In the genomic region with DNA sequence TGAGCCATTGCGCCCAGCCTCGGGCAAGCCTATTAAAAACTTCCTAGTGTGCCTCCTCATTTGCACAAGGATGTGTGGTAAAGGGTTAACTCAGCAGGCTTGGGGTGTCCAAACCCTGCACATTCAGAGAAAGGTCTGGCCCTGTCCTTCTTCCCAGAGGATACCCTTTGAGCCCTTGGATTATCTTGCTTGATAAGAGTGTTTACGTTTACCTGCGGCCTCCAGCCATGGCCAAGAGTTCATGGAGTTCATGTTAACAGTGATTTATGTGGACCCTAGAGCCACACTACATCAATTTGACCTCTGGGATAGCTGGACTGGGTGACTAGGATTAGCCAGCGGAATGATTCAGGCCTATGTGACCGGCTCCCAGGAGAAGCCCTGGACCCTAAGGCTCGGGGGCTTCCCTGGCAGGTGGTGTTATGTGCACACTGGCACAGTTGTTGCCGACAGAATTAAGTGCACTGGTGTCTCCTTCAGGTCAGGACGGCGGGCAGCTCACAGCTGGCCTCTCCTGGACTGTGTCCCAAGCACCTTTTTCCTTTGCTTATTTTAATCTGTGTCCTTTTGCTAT, we compare ENCODE assay signal across 24 cellular contexts. TPM values are rescaled to one million over a fixed set of nuclear protein-coding genes. Genes with fewer than 3 reads are reported as not detected.
"Had no signal": no experiment of that assay in that cellular context is flagged by ENCODE, and none has a peak within 500 bp of the region (broad histone marks: within the 10 kb centered on the region; RNA-seq: fewer than 3 reads in every experiment).

No MANE protein-coding gene starts in this region.

- H3K9me3 ChIP-seq: body of pancreas, left ventricle myocardium inferior, pancreas, upper lobe of right lung had no signal

- H3K4me1 Mint-ChIP-seq: activated naive CD4-positive, alpha-beta T cell treated with anti-CD3 and anti-CD28 coated beads, Interleukin-2, amount 50 U/mL, for 24 hours; T-cell had no signal

- H3K36me3 Mint-ChIP-seq: activated naive CD4-positive, alpha-beta T cell treated with anti-CD3 and anti-CD28 coated beads, Interleukin-2, amount 50 U/mL, for 24 hours; T-cell had no signal

- H3K27me3 ChIP-seq: body of pancreas, cardiac muscle cell, pancreas, upper lobe of right lung had no signal

- H3K4me3 Mint-ChIP-seq: activated naive CD4-positive, alpha-beta T cell treated with anti-CD3 and anti-CD28 coated beads, Interleukin-2, amount 50 U/mL, for 24 hours; dendritic cell treated with granulocyte-macrophage colony-stimulating factor and Interleukin-4, amounts not matched to agents 40 ng/mL and 50 ng/mL, for 4 days; nephron; T-cell; T-helper 2 cell treated with Interferon-gamma antibody and Interleukin-4, amounts not matched to agents 5 μg/mL and 100 μg/mL, for 36 hours had no signal

- H3K27ac ChIP-seq: body of pancreas, cardiac muscle cell, left ventricle myocardium inferior, pancreas, skin epidermis, upper lobe of right lung, VCaP had no signal

- H3K27me3 Mint-ChIP-seq: activated naive CD4-positive, alpha-beta T cell treated with anti-CD3 and anti-CD28 coated beads, Interleukin-2, amount 50 U/mL, for 24 hours; dendritic cell treated with granulocyte-macrophage colony-stimulating factor and Interleukin-4, amounts not matched to agents 40 ng/mL and 50 ng/mL, for 4 days had no signal

- ATAC-seq: body of pancreas, T-cell had no signal

- H3K4me1 ChIP-seq: body of pancreas, left ventricle myocardium inferior, pancreas, upper lobe of right lung had no signal

- H3K36me3 ChIP-seq: cardiac muscle cell, left ventricle myocardium inferior, pancreas, upper lobe of right lung had no signal

- H3K4me3 ChIP-seq: body of pancreas, cardiac muscle cell, left ventricle myocardium inferior, pancreas, skin epidermis, upper lobe of right lung had no signal

- H3K27ac Mint-ChIP-seq: activated naive CD4-positive, alpha-beta T cell treated with anti-CD3 and anti-CD28 coated beads, Interleukin-2, amount 50 U/mL, for 24 hours; dendritic cell treated with granulocyte-macrophage colony-stimulating factor and Interleukin-4, amounts not matched to agents 40 ng/mL and 50 ng/mL, for 4 days; nephron; T-cell; T-helper 2 cell treated with Interferon-gamma antibody and Interleukin-4, amounts not matched to agents 5 μg/mL and 100 μg/mL, for 36 hours had no signal

- DNase-seq: activated CD4-positive, alpha-beta T cell treated with anti-CD3 and anti-CD28 coated beads for 1 hour; activated gamma-delta T cell treated with Interleukin-2 at 50 U/mL for 16 hours; activated T-cell treated with anti-CD3 and anti-CD28 coated beads, Interleukin-2, amount 50 U/mL, for 1 hour; anterior cingulate cortex; body of pancreas; effector CD4-positive, alpha-beta T cell; foreskin fibroblast; kidney; left ventricle myocardium inferior; mammary epithelial cell; pancreas; right cardiac atrium; stimulated activated CD4-positive, alpha-beta T cell treated with anti-CD3 and anti-CD28 coated beads, Interleukin-15, amount 100 ng/mL, for 24 hours; stimulated activated naive CD4-positive, alpha-beta T cell; T-cell; upper lobe of right lung had no signal

- H3K9me3 Mint-ChIP-seq: activated naive CD4-positive, alpha-beta T cell treated with anti-CD3 and anti-CD28 coated beads, Interleukin-2, amount 50 U/mL, for 24 hours; dendritic cell treated with granulocyte-macrophage colony-stimulating factor and Interleukin-4, amounts not matched to agents 40 ng/mL and 50 ng/mL, for 4 days; nephron; T-cell; T-helper 2 cell treated with Interferon-gamma antibody and Interleukin-4, amounts not matched to agents 5 μg/mL and 100 μg/mL, for 36 hours had no signal

RNA-seq across cellular contexts. Expression of gene TCP10L, which starts 7.7 kb away (rescaled TPM):
- total RNA-seq: pulmonary artery endothelial cell had no signal
